Comparison of ENCODE assay signal across 9 cellular contexts in genomic region chr20:31666258-31667042, GRCh38. TPM values are rescaled to one million over a fixed set of nuclear protein-coding genes. Genes with fewer than 3 reads are reported as not detected.
DNase-seq lines count a peak whose midpoint lies in the region; ATAC-seq, FAIRE-seq and TF ChIP-seq lines count a peak whose summit lies in the region.
"Had no signal": no experiment of that assay in that cellular context is flagged by ENCODE, and none has a peak within 500 bp of the region (broad histone marks: within the 10 kb centered on the region; RNA-seq: fewer than 3 reads in every experiment).

No MANE protein-coding gene starts in this region.

- peaks cover 60% of the 10 kb centered on the region for H3K36me3 Mint-ChIP-seq in activated naive CD8-positive, alpha-beta T cell treated with anti-CD3 and anti-CD28 coated beads for 36 hours
- H3K36me3 Mint-ChIP-seq in stimulated activated naive B cell treated with anti-CD40 and anti-IgM and Interleukin-4, amounts not matched to agents 10 μg/mL and 1 μg/mL and 100 μg/mL, for 72 hours: peaks cover 76 to 88% of the 10 kb centered on the region in 2 donors

- H3K27ac Mint-ChIP-seq in activated naive CD8-positive, alpha-beta T cell treated with anti-CD3 and anti-CD28 coated beads for 36 hours: peak overlapping the region; percentile 84
- H3K27ac Mint-ChIP-seq in stimulated activated naive B cell treated with anti-CD40 and anti-IgM and Interleukin-4, amounts not matched to agents 10 μg/mL and 1 μg/mL and 100 μg/mL, for 72 hours: peak overlapping the region; percentile 94

- peaks cover 70% of the 10 kb centered on the region for H3K4me1 Mint-ChIP-seq in activated naive CD8-positive, alpha-beta T cell treated with anti-CD3 and anti-CD28 coated beads for 36 hours
- H3K4me1 Mint-ChIP-seq in stimulated activated naive B cell treated with anti-CD40 and anti-IgM and Interleukin-4, amounts not matched to agents 10 μg/mL and 1 μg/mL and 100 μg/mL, for 72 hours: peaks cover 60 to 93% of the 10 kb centered on the region in 2 donors

- peak overlapping the region; percentile 73 to 92 for H3K27ac ChIP-seq in kidney (ENCODE audit: low read depth in 2 of 2, low read length in 2 of 2)
- H3K27ac ChIP-seq: SK-N-MC had no signal

- intact Hi-C loops in kidney (cut with DNase I): loop anchor here (5.0 kb wide), 1 partner anchor 56 kb away; the partner anchor contains the start of gene BCL2L1

- H3K36me3 ChIP-seq in kidney (ENCODE audit: control insufficient read depth in 1 of 2, insufficient read depth in 2 of 2, low read length in 2 of 2): peaks cover 12 to 14% of the 10 kb centered on the region in 2 donors

- H3K27me3 Mint-ChIP-seq in activated naive CD8-positive, alpha-beta T cell treated with anti-CD3 and anti-CD28 coated beads for 36 hours: peaks cover 3% of the 10 kb centered on the region
- H3K27me3 Mint-ChIP-seq in stimulated activated naive B cell treated with anti-CD40 and anti-IgM and Interleukin-4, amounts not matched to agents 10 μg/mL and 1 μg/mL and 100 μg/mL, for 72 hours: no peaks in the 10 kb centered on the region

- H3K9me3 ChIP-seq in kidney (ENCODE audit: control insufficient read depth in 1 of 2, low read length in 2 of 2): no peaks in the 10 kb centered on the region

- H3K4me1 ChIP-seq in kidney (ENCODE audit: control insufficient read depth in 1 of 2, insufficient read depth in 1 of 2, low read depth in 1 of 2, low read length in 2 of 2): peaks cover 51 to 69% of the 10 kb centered on the region in 2 donors

- peak overlapping the region in 1 of 2 donors; percentile 42 for H3K9ac ChIP-seq in kidney (ENCODE audit: low read length in 2 of 2)

- H3K4me3 Mint-ChIP-seq in activated naive CD8-positive, alpha-beta T cell treated with anti-CD3 and anti-CD28 coated beads for 36 hours: no peak overlapping the region
- peak overlapping the region in 1 of 2 donors; percentile 57 for H3K4me3 Mint-ChIP-seq in stimulated activated naive B cell treated with anti-CD40 and anti-IgM and Interleukin-4, amounts not matched to agents 10 μg/mL and 1 μg/mL and 100 μg/mL, for 72 hours

- FAIRE-seq in kidney (lab: Jason Lieb, UNC): no peak

- TF ChIP-seq CTCF in kidney (IDR thresholded peaks at IDR 0.05; ENCODE audit: borderline replicate concordance, extremely low read depth, insufficient read depth): no peak

- DNase-seq in HUDEP-2 (lab: John Stamatoyannopoulos, UW; ENCODE audit: unreplicated experiment in 76 of 76) (peak in 65 of 76 experiments; percentile 13 to 82 (median 57)), kidney (no peak), kidney glomerular epithelial cell (lab: John Stamatoyannopoulos, UW) (no peak)
- DNase-seq in activated naive CD8-positive, alpha-beta T cell treated with anti-CD3 and anti-CD28 coated beads for 36 hours: no peak
- no peak for DNase-seq in stimulated activated naive B cell treated with anti-CD40 and anti-IgM and Interleukin-4, amounts not matched to agents 10 μg/mL and 1 μg/mL and 100 μg/mL, for 72 hours
- no peak for DNase-seq in NK-92 treated with Interleukin-12 subunit alpha and Interleukin-12 subunit beta, amount 100 ng/mL, for 24 hours (lab: John Stamatoyannopoulos, UW)

- H3K9me3 Mint-ChIP-seq in activated naive CD8-positive, alpha-beta T cell treated with anti-CD3 and anti-CD28 coated beads for 36 hours: no peaks in the 10 kb centered on the region
- H3K9me3 Mint-ChIP-seq in stimulated activated naive B cell treated with anti-CD40 and anti-IgM and Interleukin-4, amounts not matched to agents 10 μg/mL and 1 μg/mL and 100 μg/mL, for 72 hours: no peaks in the 10 kb centered on the region

- no peak overlapping the region for H3K4me3 ChIP-seq in kidney (ENCODE audit: low read length in 2 of 2)
- H3K4me3 ChIP-seq: SK-N-MC had no signal

- ATAC-seq in stimulated activated naive B cell treated with anti-CD40 and anti-IgM and Interleukin-4, amounts not matched to agents 10 μg/mL and 1 μg/mL and 100 μg/mL, for 72 hours (replicated peaks): peak; percentile 40 to 49
- ATAC-seq in HG02678 (IDR thresholded peaks at IDR 0.05; ENCODE audit: unreplicated experiment): no peak
- no peak for ATAC-seq in GM21447 (IDR thresholded peaks at IDR 0.05; ENCODE audit: unreplicated experiment)

RNA-seq across cellular contexts. Expression of gene COX4I2, which starts 28.7 kb away (rescaled TPM):
- not detected for total RNA-seq in activated naive CD8-positive, alpha-beta T cell treated with anti-CD3 and anti-CD28 coated beads for 36 hours
- 1.3 TPM for total RNA-seq in kidney
- polyA plus RNA-seq in kidney (ENCODE audit: insufficient read depth, low read depth, low replicate concordance): 6.9 TPM

RNA-seq across cellular contexts. Expression of gene BCL2L1, which starts 56.2 kb away (rescaled TPM):
- 100 to 1,000 TPM; 196 to 206 TPM for total RNA-seq in activated naive CD8-positive, alpha-beta T cell treated with anti-CD3 and anti-CD28 coated beads for 36 hours
- 139 TPM for total RNA-seq in kidney
- 132 TPM for polyA plus RNA-seq in kidney (ENCODE audit: insufficient read depth, low read depth, low replicate concordance)

Comparison
In these comparisons a context has a peak if more than half of its experiments do, and no peak if none do; other contexts are left out.
1. DNase-seq: peak in HUDEP-2 (65 of 76); none in activated naive CD8-positive, alpha-beta T cell treated with anti-CD3 and anti-CD28 coated beads for 36 hours (single experiment), kidney (single experiment), stimulated activated naive B cell treated with anti-CD40 and anti-IgM and Interleukin-4, amounts not matched to agents 10 μg/mL and 1 μg/mL and 100 μg/mL, for 72 hours (single experiment), kidney glomerular epithelial cell (single experiment) and NK-92 treated with Interleukin-12 subunit alpha and Interleukin-12 subunit beta, amount 100 ng/mL, for 24 hours (single experiment).
2. ATAC-seq: peak in stimulated activated naive B cell treated with anti-CD40 and anti-IgM and Interleukin-4, amounts not matched to agents 10 μg/mL and 1 μg/mL and 100 μg/mL, for 72 hours (2 of 2); none in HG02678 (single experiment) and GM21447 (single experiment).